Comparison of ENCODE assay signal across 9 cellular contexts in the genomic region with DNA sequence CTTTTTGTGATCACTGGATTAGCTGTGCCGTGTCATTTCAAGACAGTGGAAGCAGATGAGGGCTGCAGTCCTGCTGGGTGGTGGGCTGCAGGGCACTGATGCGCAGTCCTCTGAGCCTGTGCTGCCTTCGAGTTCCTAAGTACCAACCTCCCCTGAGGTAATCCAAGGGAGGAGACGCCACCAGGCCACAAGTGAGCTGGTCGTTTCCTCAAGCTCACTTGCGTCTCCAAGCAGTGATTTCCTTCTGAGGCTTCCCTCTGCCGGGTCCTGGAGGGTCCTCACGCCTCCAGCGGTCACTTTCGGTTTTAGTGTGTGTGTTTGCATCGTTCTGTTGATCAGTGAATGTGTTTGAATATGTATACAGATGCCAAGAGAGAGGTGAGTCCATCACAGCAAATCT.
DNase-seq lines count a peak whose midpoint lies in the region; ATAC-seq, FAIRE-seq and TF ChIP-seq lines count a peak whose summit lies in the region.
"Had no signal": no experiment of that assay in that cellular context is flagged by ENCODE, and none has a peak within 500 bp of the region (broad histone marks: within the 10 kb centered on the region; RNA-seq: fewer than 3 reads in every experiment).

No MANE protein-coding gene starts in this region.

- H3K9ac ChIP-seq in kidney (ENCODE audit: low read length in 2 of 2): peak overlapping the region in 1 of 2 donors; percentile 17

- intact Hi-C loops in kidney (cut with DNase I): no loop called here

- FAIRE-seq in kidney (lab: Jason Lieb, UNC): no peak
- FAIRE-seq: bronchial epithelial cell had no signal

- no peak overlapping the region for H3K27ac ChIP-seq in kidney (ENCODE audit: low read depth in 2 of 2, low read length in 2 of 2)

- peak; percentile 44 for TF ChIP-seq CTCF in GM12873 (IDR thresholded peaks at IDR 0.05; ENCODE audit: insufficient read depth, low read depth, low read length, missing control alignments)
- peak; percentile 2 for TF ChIP-seq CTCF in kidney (IDR thresholded peaks at IDR 0.05; ENCODE audit: borderline replicate concordance, extremely low read depth, insufficient read depth)

- ATAC-seq in GM21723 (IDR thresholded peaks at IDR 0.05; ENCODE audit: unreplicated experiment): peak; percentile 55

- H3K4me3 ChIP-seq in kidney (ENCODE audit: low read length in 2 of 2): no peak overlapping the region

- no peaks in the 10 kb centered on the region for H3K9me3 ChIP-seq in kidney (ENCODE audit: control insufficient read depth in 1 of 2, low read length in 2 of 2)

- peaks cover 7 to 12% of the 10 kb centered on the region in 2 donors for H3K4me1 ChIP-seq in kidney (ENCODE audit: control insufficient read depth in 1 of 2, insufficient read depth in 1 of 2, low read depth in 1 of 2, low read length in 2 of 2)

- in situ Hi-C loops in ACHN (cut with HindIII; ENCODE audit: low pct_ligation_motif_present, low pct_unique_long_range_greater_than_20kb, low sequenced_read_pairs): no loop called here

- no peaks in the 10 kb centered on the region for H3K36me3 ChIP-seq in kidney (ENCODE audit: control insufficient read depth in 1 of 2, insufficient read depth in 2 of 2, low read length in 2 of 2)

- DNase-seq in NCI-H2227 (lab: John Stamatoyannopoulos, UW; ENCODE audit: unreplicated experiment): peak; percentile 79
- no peak for DNase-seq in kidney
- DNase-seq in CD1c-positive myeloid dendritic cell (ENCODE audit: extremely low spot score): no peak
- no peak for DNase-seq in DMS79 treated with DMSO at 0.1 percent for 48 hours (lab: John Stamatoyannopoulos, UW)
- DNase-seq in NOMO-1 treated with DMSO at 0.1 percent for 48 hours (lab: John Stamatoyannopoulos, UW; ENCODE audit: unreplicated experiment): no peak
- DNase-seq in ACHN: no peak
